Comparison of ENCODE assay signal across 7 cellular contexts in genomic region chr10:21158301-21158700, GRCh38.
"Had no signal": no experiment of that assay in that cellular context is flagged by ENCODE, and none has a peak within 500 bp of the region (broad histone marks: within the 10 kb centered on the region; RNA-seq: fewer than 3 reads in every experiment).

No MANE protein-coding gene starts in this region.

- H3K4me2 ChIP-seq: KMS-11 had no signal

- FAIRE-seq: HTR-8/SVneo had no signal

- H3K27ac ChIP-seq: HL-60, KMS-11 had no signal

- DNase-seq: IMR-90, Karpas-422, KBM-7, KG1 had no signal

- H3K9ac ChIP-seq: KMS-11 had no signal
